In genomic region chr22:43239956-43240355, GRCh38 we compare ENCODE assay signal across 26 cellular contexts.
"Had no signal": no experiment of that assay in that cellular context is flagged by ENCODE, and none has a peak within 500 bp of the region (broad histone marks: within the 10 kb centered on the region; RNA-seq: fewer than 3 reads in every experiment).

No MANE protein-coding gene starts in this region.

- H3K9ac ChIP-seq: neural progenitor cell, parathyroid adenoma had no signal

- ATAC-seq: natural killer cell; psoas muscle; right lobe of liver; stimulated activated memory B cell treated with anti-CD40 and anti-IgM and Interleukin-4, amounts not matched to agents 10 μg/mL and 1 μg/mL and 100 μg/mL, for 72 hours had no signal

- H3K27ac ChIP-seq: neural progenitor cell, parathyroid adenoma, psoas muscle, sigmoid colon, spleen, stomach, thoracic aorta, thyroid gland, vagina had no signal

- FAIRE-seq: urothelium cell line had no signal

- H3K79me2 ChIP-seq: parathyroid adenoma had no signal

- DNase-seq: natural killer cell; occipital lobe; posterior cingulate gyrus; psoas muscle; right lobe of liver; sigmoid colon; spleen; stimulated activated CD4-positive, alpha-beta T cell treated with anti-CD3 and anti-CD28 coated beads, Interleukin-12 subunit alpha, Interleukin-12 subunit beta, amount 100 ng/mL, for 4 hours; stimulated activated CD4-positive, alpha-beta T cell treated with anti-CD3 and anti-CD28 coated beads, Interleukin-1b, Interleukin-23, amount 100 ng/mL, for 48 hours; stimulated activated CD4-positive, alpha-beta T cell treated with anti-CD3 and anti-CD28 coated beads, Interleukin-4, amount 100 ng/mL, for 1 hour; stimulated activated CD4-positive, alpha-beta T cell treated with anti-CD3 and anti-CD28 coated beads, Interleukin-4, amount 100 ng/mL, for 4 hours; stimulated activated CD8-positive, alpha-beta memory T cell treated with anti-CD3 and anti-CD28 coated beads, Interleukin-4, amount 100 ng/mL, for 48 hours; stimulated activated naive CD4-positive, alpha-beta T cell; stomach; thyroid gland; trophoblast cell; upper lobe of left lung had no signal

- H3K27me3 ChIP-seq: neural progenitor cell, ovary, right lobe of liver, spleen, thyroid gland, tibial nerve, upper lobe of left lung, vagina had no signal

- H3K4me3 ChIP-seq: neural progenitor cell, ovary, psoas muscle, right lobe of liver, sigmoid colon, smooth muscle cell, spleen, stomach, thoracic aorta, thyroid gland, tibial nerve, upper lobe of left lung, vagina had no signal

- H2AFZ ChIP-seq: neural progenitor cell, parathyroid adenoma had no signal

- H3K36me3 ChIP-seq: neural progenitor cell, ovary, right lobe of liver, sigmoid colon, spleen, stomach, thoracic aorta, thyroid gland, tibial nerve, vagina had no signal

- H3K4me1 ChIP-seq: parathyroid adenoma, psoas muscle, vagina had no signal

- H3K4me2 ChIP-seq: neural progenitor cell, smooth muscle cell had no signal

- H3K9me3 ChIP-seq: ovary, psoas muscle, right lobe of liver, sigmoid colon, spleen, stomach, thoracic aorta, thyroid gland, tibial nerve, upper lobe of left lung, vagina had no signal
